In the genomic region with DNA sequence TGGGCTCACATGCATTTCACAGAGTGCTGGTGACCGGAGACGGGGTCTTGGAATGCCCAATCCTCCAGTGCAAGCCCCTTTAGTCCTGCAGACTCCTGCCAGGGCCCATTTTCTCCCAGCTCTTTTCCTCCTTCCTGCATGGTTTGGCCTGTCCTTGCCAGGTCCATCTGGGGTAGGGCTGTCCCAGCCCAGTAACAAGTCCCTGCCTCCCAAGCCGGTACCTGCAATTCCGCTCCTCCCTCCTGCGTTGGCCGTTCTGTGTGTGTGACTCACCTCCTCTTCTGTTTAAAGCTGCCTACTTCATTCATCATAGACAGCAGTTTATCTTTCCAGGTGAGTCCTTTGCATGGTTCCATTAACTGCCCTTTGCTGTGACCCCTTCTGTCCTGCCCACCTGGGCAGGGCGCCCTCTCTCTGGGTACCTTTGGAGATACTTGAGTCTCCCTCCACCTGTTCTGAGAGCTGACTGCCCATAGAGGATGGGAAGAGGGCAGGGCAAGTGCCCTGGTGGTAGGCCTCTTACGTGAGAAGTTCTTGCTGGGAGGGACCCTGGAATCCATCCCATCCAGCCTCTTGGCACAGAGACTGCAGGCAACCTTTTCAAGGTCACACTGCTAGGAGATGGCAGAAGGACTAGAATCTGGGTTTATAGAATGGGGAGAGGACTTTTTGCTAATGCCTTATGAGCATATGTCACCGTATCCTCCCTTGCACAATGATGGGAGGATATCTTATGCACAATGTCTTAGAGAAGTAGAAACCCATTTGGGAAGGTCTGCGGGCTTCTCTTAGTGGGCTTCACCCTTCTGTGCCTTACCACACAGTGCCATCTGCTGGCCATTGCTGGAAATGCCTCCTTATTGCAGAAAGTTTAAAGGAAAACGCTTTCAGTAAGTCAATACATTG, we compare ENCODE assay signal across 8 cellular contexts. TPM values are rescaled to one million over a fixed set of nuclear protein-coding genes. Genes with fewer than 3 reads are reported as not detected.
DNase-seq lines count a peak whose midpoint lies in the region; ATAC-seq and TF ChIP-seq lines count a peak whose summit lies in the region.

No MANE protein-coding gene starts in this region.

- H3K4me1 ChIP-seq in adipocyte (ENCODE audit: control insufficient read depth, insufficient read depth, low read length) (no peaks in the 10 kb centered on the region), prostate gland (replicated peaks) (no peaks in the 10 kb centered on the region), aorta (ENCODE audit: control insufficient read depth in 1 of 2, insufficient read depth in 2 of 2, low read length in 2 of 2) (no peaks in the 10 kb centered on the region)

- H3K27me3 ChIP-seq in adipocyte (replicated peaks; ENCODE audit: control insufficient read depth, insufficient read depth, low read length), result no peaks in the 10 kb centered on the region
- no peaks in the 10 kb centered on the region for H3K27me3 ChIP-seq in prostate gland (replicated peaks; ENCODE audit: insufficient read depth)
- H3K27me3 ChIP-seq in aorta (ENCODE audit: control insufficient read depth in 1 of 2, insufficient read depth in 2 of 2, low read length in 1 of 2), result no peaks in the 10 kb centered on the region

- H3K36me3 ChIP-seq in adipocyte (ENCODE audit: control insufficient read depth, insufficient read depth, low read length, severe bottlenecking) (peaks cover 14% of the 10 kb centered on the region), prostate gland (no peaks in the 10 kb centered on the region), aorta (ENCODE audit: control insufficient read depth in 1 of 2, insufficient read depth in 2 of 2, low read length in 1 of 2) (peaks cover 0 to 3% of the 10 kb centered on the region in 2 donors)

- peaks cover 17% of the 10 kb centered on the region for H3K36me3 Mint-ChIP-seq in T-cell

- no peak overlapping the region for H3K27ac ChIP-seq in prostate gland
- H3K27ac ChIP-seq in aorta (ENCODE audit: low read depth in 1 of 2, low read length in 2 of 2), result no peak overlapping the region

- no peaks in the 10 kb centered on the region for H3K9me3 Mint-ChIP-seq in T-cell

- CTCF ChIA-PET in T-cell (lab: Charles Lee), result interaction anchor here (0.5 to 6.7 kb wide), 16 partner anchors 12 to 387 kb away, joined by 3 to 162 read pairs (median 3); no protein-coding TSS in a partner anchor

- 64% methylated on average over 11 of the region's 11 CpGs for WGBS in prostate gland
- WGBS in aorta, 2 donors, result 62 to 64% methylated on average over 11 of the region's 11 CpGs

- peak; percentile 36 to 46 (median 42) for ATAC-seq in T-cell (replicated peaks in 1 of 4)
- peak; percentile 72 for ATAC-seq in aorta (ENCODE audit: low FRiP score)
- ATAC-seq in GM21390 (IDR thresholded peaks at IDR 0.05; ENCODE audit: unreplicated experiment), result no peak

- H3K4me1 Mint-ChIP-seq in T-cell, result peaks cover 0 to 5% (median 4%) of the 10 kb centered on the region in 3 donors

- intact Hi-C loops in cardiac septum (cut with DNase I) (loop anchor here (1.0 to 5.0 kb wide), 3 partner anchors 156 to 364 kb away; no protein-coding TSS in a partner anchor), prostate gland (cut with DNase I) (loop anchor here (2.0 to 5.0 kb wide), 2 partner anchors 107 to 364 kb away; no protein-coding TSS in a partner anchor), aorta (cut with DNase I) (loop anchor here (1.0 to 10.0 kb wide), 7 partner anchors 108 to 365 kb away; partner anchors contain the start of gene KSR1 (in 1 of the 2))

- H3K4me3 ChIP-seq in NB4 (ENCODE audit: low read depth, low read length) (no peak overlapping the region), adipocyte (ENCODE audit: low read length) (no peak overlapping the region), prostate gland (no peak overlapping the region), aorta (ENCODE audit: low read length in 2 of 2) (no peak overlapping the region)

- no peaks in the 10 kb centered on the region for H3K27me3 Mint-ChIP-seq in T-cell

- POLR2A ChIA-PET in T-cell (lab: Charles Lee), result interaction anchor here in 1 of 2 donors (0.6 kb wide), 1 partner anchor 326 kb away, joined by 5 read pairs; no protein-coding TSS in a partner anchor

- peak; percentile 88 for TF ChIP-seq CTCF in NB4 (IDR thresholded peaks at IDR 0.05; ENCODE audit: low read depth, low read length)
- peak; percentile 82 to 92 (median 90) for TF ChIP-seq CTCF in prostate gland (IDR thresholded peaks at IDR 0.05)

- H3K4me3 Mint-ChIP-seq in T-cell, result no peak overlapping the region

- H3K9me3 ChIP-seq in adipocyte (ENCODE audit: control insufficient read depth, low read length) (no peaks in the 10 kb centered on the region), prostate gland (no peaks in the 10 kb centered on the region), aorta (ENCODE audit: control insufficient read depth, low read length) (no peaks in the 10 kb centered on the region)

- no peak overlapping the region for H3K9ac ChIP-seq in adipocyte (ENCODE audit: low read length)

- TF ChIP-seq POLR2A in NB4 (IDR thresholded peaks at IDR 0.05; ENCODE audit: extremely low read depth, insufficient read length), result no peak
- TF ChIP-seq POLR2A in prostate gland (IDR thresholded peaks at IDR 0.05), result no peak

- H3K27ac Mint-ChIP-seq in T-cell, result no peak overlapping the region

- DNase-seq in GDM1 (lab: John Stamatoyannopoulos, UW), result peak; percentile 52
- DNase-seq in NB4 (ENCODE audit: low read depth), result peak; percentile 87
- DNase-seq in T-cell, result peak; percentile 37 to 85 (median 74)
- peak; percentile 91 for DNase-seq in adipocyte (ENCODE audit: low read depth)
- peak; percentile 85 for DNase-seq in cardiac septum (ENCODE audit: low spot score)
- peak; percentile 80 for DNase-seq in prostate gland (ENCODE audit: low spot score)
- peak; percentile 79 to 91 for DNase-seq in aorta

RNA-seq across cellular contexts. Expression of gene LGALS9, which starts 29.7 kb away (rescaled TPM):
- 10 to 100 TPM; 17.8 to 53.3 (median 33.1) TPM for total RNA-seq in T-cell
- 20.1 TPM for total RNA-seq in cardiac septum
- total RNA-seq in prostate gland, result 10 to 100 TPM in 1 of 2 donors, 1 to 10 TPM in 1; 7.2 to 16.7 TPM
- 10 to 100 TPM; 61.0 to 64.0 TPM for total RNA-seq in aorta
- polyA plus RNA-seq in aorta, result 10 to 100 TPM; 26.8 to 47.1 TPM
